ENCODE assay signal across 1 cellular context in the genomic region with DNA sequence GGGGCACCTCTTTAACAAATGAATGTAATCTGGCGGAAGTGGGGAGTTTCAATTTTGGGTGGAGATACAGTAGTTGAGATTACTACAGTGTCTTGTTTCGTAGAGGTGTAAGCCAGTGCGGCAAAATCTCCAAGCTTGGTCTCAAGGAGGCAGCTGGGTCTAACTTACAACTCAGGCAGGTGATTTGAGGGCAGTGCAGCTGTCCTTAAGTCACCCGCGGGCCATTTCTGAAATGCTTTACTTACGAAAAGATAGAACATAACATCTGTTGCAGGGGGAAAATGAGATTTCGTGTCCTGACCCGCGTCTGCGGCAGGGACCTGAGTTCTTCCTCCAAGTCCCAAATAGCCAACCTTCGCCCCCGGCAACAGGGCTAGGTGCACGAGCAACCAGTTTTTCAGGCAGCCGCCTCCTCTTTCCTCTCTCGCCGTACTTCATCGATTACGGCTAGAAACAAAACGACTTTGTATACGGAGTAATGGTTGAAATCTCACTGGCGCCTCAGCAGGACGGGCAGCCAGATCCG.
TF ChIP-seq lines count a peak whose summit lies in the region.

No MANE protein-coding gene starts in this region.

TF ChIP-seq in HepG2, 621 proteins besides CTCF, POLR2A, EP300 and RAD21 (continued from another document and continues in another):
- TF ChIP-seq, protein P1, sequence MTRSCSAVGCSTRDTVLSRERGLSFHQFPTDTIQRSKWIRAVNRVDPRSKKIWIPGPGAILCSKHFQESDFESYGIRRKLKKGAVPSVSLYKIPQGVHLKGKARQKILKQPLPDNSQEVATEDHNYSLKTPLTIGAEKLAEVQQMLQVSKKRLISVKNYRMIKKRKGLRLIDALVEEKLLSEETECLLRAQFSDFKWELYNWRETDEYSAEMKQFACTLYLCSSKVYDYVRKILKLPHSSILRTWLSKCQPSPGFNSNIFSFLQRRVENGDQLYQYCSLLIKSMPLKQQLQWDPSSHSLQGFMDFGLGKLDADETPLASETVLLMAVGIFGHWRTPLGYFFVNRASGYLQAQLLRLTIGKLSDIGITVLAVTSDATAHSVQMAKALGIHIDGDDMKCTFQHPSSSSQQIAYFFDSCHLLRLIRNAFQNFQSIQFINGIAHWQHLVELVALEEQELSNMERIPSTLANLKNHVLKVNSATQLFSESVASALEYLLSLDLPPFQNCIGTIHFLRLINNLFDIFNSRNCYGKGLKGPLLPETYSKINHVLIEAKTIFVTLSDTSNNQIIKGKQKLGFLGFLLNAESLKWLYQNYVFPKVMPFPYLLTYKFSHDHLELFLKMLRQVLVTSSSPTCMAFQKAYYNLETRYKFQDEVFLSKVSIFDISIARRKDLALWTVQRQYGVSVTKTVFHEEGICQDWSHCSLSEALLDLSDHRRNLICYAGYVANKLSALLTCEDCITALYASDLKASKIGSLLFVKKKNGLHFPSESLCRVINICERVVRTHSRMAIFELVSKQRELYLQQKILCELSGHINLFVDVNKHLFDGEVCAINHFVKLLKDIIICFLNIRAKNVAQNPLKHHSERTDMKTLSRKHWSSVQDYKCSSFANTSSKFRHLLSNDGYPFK (CRISPR knock-in tag; IDR thresholded peaks at IDR 0.05; ENCODE audit: borderline replicate concordance) = no peak
- TF ChIP-seq ZNF768 (CRISPR knock-in tag; IDR thresholded peaks at IDR 0.05) (no peak), ZNF274 (CRISPR knock-in tag; IDR thresholded peaks at IDR 0.05) (no peak), ZNF326 (CRISPR knock-in tag; IDR thresholded peaks at IDR 0.05; ENCODE audit: borderline replicate concordance) (no peak), EHMT2 (IDR thresholded peaks at IDR 0.05; ENCODE audit: borderline replicate concordance, low read depth, low read length) (no peak), ZNF776 (CRISPR knock-in tag; IDR thresholded peaks at IDR 0.05) (no peak), ZFP36L1 (CRISPR knock-in tag; IDR thresholded peaks at IDR 0.05) (no peak), SAFB2 (CRISPR knock-in tag; IDR thresholded peaks at IDR 0.05; ENCODE audit: borderline replicate concordance, low read depth) (no peak), ZNF501 (CRISPR knock-in tag; IDR thresholded peaks at IDR 0.05) (peak; percentile 97), ZNF34 (CRISPR knock-in tag; IDR thresholded peaks at IDR 0.05; ENCODE audit: borderline replicate concordance) (no peak), ZSCAN20 (CRISPR knock-in tag; IDR thresholded peaks at IDR 0.05; ENCODE audit: borderline replicate concordance) (peak; percentile 30; the same call in 1 of the 2 replicates), ZNF30 (CRISPR knock-in tag; IDR thresholded peaks at IDR 0.05) (no peak), NCOA1 (CRISPR knock-in tag; IDR thresholded peaks at IDR 0.05) (peak; percentile 11; the same call in 1 of the 2 replicates), STAT5B (CRISPR knock-in tag; IDR thresholded peaks at IDR 0.05) (no peak), ZBTB8A (CRISPR knock-in tag; IDR thresholded peaks at IDR 0.05; ENCODE audit: borderline replicate concordance, low read depth) (no peak), ZBTB42 (CRISPR knock-in tag; IDR thresholded peaks at IDR 0.05) (0 out of 2 replicates have a peak, but pooled peaks have one; percentile 61), ELF1 (CRISPR knock-in tag; IDR thresholded peaks at IDR 0.05) (no peak), ZNF557 (CRISPR knock-in tag; IDR thresholded peaks at IDR 0.05) (peak; percentile 26; the same call in 1 of the 2 replicates), TBX2 (CRISPR knock-in tag; IDR thresholded peaks at IDR 0.05; ENCODE audit: borderline replicate concordance) (no peak), ZNF224 (CRISPR knock-in tag; IDR thresholded peaks at IDR 0.05) (0 out of 2 replicates have a peak, but pooled peaks have one; percentile 31), DMAP1 (CRISPR knock-in tag; IDR thresholded peaks at IDR 0.05) (peak; percentile 87; the same call in 1 of the 2 replicates), ZNF761 (CRISPR knock-in tag; conservative IDR thresholded peaks at IDR 0.05) (no peak), ZNF121 (CRISPR knock-in tag; IDR thresholded peaks at IDR 0.05) (no peak), ZNF510 (CRISPR knock-in tag; IDR thresholded peaks at IDR 0.05; ENCODE audit: low read depth) (no peak), THYN1 (CRISPR knock-in tag; IDR thresholded peaks at IDR 0.05; ENCODE audit: borderline replicate concordance, low read depth) (no peak)
- TF ChIP-seq, protein P2, sequence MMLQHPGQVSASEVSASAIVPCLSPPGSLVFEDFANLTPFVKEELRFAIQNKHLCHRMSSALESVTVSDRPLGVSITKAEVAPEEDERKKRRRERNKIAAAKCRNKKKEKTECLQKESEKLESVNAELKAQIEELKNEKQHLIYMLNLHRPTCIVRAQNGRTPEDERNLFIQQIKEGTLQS (CRISPR knock-in tag; IDR thresholded peaks at IDR 0.05) = no peak
- TF ChIP-seq, protein P3, sequence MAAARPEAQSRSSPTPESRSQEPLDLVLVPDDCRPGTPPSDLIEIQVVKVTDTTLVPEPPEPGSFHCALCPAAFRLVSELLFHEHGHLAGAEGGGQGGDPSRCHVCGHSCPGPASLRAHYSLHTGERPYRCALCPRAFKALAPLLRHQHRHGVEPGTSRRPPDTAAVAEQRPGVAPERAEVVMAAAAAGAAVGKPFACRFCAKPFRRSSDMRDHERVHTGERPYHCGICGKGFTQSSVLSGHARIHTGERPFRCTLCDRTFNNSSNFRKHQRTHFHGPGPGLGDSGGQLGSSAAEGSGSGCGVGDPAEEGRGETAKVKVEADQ (CRISPR knock-in tag; IDR thresholded peaks at IDR 0.05; ENCODE audit: borderline replicate concordance) = no peak
- TF ChIP-seq, protein P4, sequence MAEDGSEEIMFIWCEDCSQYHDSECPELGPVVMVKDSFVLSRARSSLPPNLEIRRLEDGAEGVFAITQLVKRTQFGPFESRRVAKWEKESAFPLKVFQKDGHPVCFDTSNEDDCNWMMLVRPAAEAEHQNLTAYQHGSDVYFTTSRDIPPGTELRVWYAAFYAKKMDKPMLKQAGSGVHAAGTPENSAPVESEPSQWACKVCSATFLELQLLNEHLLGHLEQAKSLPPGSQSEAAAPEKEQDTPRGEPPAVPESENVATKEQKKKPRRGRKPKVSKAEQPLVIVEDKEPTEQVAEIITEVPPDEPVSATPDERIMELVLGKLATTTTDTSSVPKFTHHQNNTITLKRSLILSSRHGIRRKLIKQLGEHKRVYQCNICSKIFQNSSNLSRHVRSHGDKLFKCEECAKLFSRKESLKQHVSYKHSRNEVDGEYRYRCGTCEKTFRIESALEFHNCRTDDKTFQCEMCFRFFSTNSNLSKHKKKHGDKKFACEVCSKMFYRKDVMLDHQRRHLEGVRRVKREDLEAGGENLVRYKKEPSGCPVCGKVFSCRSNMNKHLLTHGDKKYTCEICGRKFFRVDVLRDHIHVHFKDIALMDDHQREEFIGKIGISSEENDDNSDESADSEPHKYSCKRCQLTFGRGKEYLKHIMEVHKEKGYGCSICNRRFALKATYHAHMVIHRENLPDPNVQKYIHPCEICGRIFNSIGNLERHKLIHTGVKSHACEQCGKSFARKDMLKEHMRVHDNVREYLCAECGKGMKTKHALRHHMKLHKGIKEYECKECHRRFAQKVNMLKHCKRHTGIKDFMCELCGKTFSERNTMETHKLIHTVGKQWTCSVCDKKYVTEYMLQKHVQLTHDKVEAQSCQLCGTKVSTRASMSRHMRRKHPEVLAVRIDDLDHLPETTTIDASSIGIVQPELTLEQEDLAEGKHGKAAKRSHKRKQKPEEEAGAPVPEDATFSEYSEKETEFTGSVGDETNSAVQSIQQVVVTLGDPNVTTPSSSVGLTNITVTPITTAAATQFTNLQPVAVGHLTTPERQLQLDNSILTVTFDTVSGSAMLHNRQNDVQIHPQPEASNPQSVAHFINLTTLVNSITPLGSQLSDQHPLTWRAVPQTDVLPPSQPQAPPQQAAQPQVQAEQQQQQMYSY (CRISPR knock-in tag; IDR thresholded peaks at IDR 0.05) = no peak
- TF ChIP-seq, protein P5, sequence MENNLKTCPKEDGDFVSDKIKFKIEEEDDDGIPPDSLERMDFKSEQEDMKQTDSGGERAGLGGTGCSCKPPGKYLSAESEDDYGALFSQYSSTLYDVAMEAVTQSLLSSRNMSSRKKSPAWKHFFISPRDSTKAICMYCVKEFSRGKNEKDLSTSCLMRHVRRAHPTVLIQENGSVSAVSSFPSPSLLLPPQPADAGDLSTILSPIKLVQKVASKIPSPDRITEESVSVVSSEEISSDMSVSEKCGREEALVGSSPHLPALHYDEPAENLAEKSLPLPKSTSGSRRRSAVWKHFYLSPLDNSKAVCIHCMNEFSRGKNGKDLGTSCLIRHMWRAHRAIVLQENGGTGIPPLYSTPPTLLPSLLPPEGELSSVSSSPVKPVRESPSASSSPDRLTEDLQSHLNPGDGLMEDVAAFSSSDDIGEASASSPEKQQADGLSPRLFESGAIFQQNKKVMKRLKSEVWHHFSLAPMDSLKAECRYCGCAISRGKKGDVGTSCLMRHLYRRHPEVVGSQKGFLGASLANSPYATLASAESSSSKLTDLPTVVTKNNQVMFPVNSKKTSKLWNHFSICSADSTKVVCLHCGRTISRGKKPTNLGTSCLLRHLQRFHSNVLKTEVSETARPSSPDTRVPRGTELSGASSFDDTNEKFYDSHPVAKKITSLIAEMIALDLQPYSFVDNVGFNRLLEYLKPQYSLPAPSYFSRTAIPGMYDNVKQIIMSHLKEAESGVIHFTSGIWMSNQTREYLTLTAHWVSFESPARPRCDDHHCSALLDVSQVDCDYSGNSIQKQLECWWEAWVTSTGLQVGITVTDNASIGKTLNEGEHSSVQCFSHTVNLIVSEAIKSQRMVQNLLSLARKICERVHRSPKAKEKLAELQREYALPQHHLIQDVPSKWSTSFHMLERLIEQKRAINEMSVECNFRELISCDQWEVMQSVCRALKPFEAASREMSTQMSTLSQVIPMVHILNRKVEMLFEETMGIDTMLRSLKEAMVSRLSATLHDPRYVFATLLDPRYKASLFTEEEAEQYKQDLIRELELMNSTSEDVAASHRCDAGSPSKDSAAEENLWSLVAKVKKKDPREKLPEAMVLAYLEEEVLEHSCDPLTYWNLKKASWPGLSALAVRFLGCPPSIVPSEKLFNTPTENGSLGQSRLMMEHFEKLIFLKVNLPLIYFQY (CRISPR knock-in tag; IDR thresholded peaks at IDR 0.05; ENCODE audit: borderline replicate concordance) = no peak
- TF ChIP-seq, protein P6, sequence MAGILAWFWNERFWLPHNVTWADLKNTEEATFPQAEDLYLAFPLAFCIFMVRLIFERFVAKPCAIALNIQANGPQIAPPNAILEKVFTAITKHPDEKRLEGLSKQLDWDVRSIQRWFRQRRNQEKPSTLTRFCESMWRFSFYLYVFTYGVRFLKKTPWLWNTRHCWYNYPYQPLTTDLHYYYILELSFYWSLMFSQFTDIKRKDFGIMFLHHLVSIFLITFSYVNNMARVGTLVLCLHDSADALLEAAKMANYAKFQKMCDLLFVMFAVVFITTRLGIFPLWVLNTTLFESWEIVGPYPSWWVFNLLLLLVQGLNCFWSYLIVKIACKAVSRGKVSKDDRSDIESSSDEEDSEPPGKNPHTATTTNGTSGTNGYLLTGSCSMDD (CRISPR knock-in tag; IDR thresholded peaks at IDR 0.05) = no peak
- TF ChIP-seq, protein P7, sequence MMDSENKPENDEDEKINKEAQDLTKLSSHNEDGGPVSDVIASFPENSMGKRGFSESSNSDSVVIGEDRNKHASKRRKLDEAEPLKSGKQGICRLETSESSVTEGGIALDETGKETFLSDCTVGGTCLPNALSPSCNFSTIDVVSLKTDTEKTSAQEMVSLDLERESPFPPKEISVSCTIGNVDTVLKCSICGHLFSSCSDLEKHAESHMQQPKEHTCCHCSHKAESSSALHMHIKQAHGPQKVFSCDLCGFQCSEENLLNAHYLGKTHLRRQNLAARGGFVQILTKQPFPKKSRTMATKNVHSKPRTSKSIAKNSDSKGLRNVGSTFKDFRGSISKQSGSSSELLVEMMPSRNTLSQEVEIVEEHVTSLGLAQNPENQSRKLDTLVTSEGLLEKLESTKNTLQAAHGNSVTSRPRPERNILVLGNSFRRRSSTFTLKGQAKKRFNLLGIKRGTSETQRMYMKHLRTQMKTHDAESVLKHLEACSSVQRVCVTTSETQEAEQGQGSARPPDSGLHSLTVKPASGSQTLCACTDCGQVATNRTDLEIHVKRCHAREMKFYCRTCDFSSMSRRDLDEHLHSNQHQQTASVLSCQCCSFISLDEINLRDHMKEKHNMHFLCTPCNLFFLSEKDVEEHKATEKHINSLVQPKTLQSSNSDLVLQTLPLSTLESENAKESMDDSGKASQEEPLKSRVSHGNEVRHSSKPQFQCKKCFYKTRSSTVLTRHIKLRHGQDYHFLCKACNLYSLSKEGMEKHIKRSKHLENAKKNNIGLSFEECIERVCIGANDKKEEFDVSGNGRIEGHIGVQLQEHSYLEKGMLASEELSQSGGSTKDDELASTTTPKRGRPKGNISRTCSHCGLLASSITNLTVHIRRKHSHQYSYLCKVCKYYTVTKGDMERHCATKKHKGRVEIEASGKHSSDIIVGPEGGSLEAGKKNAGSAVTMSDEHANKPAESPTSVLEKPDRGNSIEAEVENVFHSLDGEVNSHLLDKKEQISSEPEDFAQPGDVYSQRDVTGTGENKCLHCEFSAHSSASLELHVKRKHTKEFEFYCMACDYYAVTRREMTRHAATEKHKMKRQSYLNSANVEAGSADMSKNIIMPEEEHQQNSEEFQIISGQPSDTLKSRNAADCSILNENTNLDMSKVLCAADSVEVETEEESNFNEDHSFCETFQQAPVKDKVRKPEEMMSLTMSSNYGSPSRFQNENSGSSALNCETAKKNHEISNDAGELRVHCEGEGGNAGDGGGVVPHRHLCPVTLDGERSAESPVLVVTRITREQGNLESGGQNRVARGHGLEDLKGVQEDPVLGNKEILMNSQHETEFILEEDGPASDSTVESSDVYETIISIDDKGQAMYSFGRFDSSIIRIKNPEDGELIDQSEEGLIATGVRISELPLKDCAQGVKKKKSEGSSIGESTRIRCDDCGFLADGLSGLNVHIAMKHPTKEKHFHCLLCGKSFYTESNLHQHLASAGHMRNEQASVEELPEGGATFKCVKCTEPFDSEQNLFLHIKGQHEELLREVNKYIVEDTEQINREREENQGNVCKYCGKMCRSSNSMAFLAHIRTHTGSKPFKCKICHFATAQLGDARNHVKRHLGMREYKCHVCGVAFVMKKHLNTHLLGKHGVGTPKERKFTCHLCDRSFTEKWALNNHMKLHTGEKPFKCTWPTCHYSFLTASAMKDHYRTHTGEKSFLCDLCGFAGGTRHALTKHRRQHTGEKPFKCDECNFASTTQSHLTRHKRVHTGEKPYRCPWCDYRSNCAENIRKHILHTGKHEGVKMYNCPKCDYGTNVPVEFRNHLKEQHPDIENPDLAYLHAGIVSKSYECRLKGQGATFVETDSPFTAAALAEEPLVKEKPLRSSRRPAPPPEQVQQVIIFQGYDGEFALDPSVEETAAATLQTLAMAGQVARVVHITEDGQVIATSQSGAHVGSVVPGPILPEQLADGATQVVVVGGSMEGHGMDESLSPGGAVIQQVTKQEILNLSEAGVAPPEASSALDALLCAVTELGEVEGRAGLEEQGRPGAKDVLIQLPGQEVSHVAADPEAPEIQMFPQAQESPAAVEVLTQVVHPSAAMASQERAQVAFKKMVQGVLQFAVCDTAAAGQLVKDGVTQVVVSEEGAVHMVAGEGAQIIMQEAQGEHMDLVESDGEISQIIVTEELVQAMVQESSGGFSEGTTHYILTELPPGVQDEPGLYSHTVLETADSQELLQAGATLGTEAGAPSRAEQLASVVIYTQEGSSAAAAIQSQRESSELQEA (CRISPR knock-in tag; IDR thresholded peaks at IDR 0.05; ENCODE audit: not compliant biosample characterization) = no peak
- TF ChIP-seq, protein P8, sequence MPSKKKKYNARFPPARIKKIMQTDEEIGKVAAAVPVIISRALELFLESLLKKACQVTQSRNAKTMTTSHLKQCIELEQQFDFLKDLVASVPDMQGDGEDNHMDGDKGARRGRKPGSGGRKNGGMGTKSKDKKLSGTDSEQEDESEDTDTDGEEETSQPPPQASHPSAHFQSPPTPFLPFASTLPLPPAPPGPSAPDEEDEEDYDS (CRISPR knock-in tag; IDR thresholded peaks at IDR 0.05) = no peak
